20 cellular contexts compared by ENCODE assay signal in genomic region chr19:10796653-10797052, GRCh38. TPM values are rescaled to one million over a fixed set of nuclear protein-coding genes. Genes with fewer than 3 reads are reported as not detected.
DNase-seq lines count a peak whose midpoint lies in the region; ATAC-seq and TF ChIP-seq lines count a peak whose summit lies in the region.
"Had no signal": no experiment of that assay in that cellular context is flagged by ENCODE, and none has a peak within 500 bp of the region (broad histone marks: within the 10 kb centered on the region; RNA-seq: fewer than 3 reads in every experiment).

No MANE protein-coding gene starts in this region.

- ATAC-seq in activated CD8-positive, alpha-beta T cell treated with anti-CD3 and anti-CD28 coated beads for 36 hours = no peak
- no peak for ATAC-seq in activated CD8-positive, alpha-beta T cell treated with anti-CD3 and anti-CD28 coated beads, Interleukin-2, amount 10 ng/mL, durations not matched to agents 7 days and 5 days
- ATAC-seq in T-cell (replicated peaks in 1 of 4) = no peak
- ATAC-seq: PC-3 had no signal

- H3K27ac Mint-ChIP-seq in activated CD8-positive, alpha-beta T cell treated with anti-CD3 and anti-CD28 coated beads for 36 hours = peak overlapping the region; percentile 96
- no peak overlapping the region for H3K27ac Mint-ChIP-seq in activated CD8-positive, alpha-beta T cell treated with anti-CD3 and anti-CD28 coated beads, Interleukin-2, amount 10 ng/mL, durations not matched to agents 7 days and 5 days
- H3K27ac Mint-ChIP-seq in T-cell = peak overlapping the region; percentile 96 to 97
- H3K27ac Mint-ChIP-seq: neural progenitor cell had no signal

- no CpG with 5 or more reads among the region's 19 CpGs for WGBS in neuronal stem cell (ENCODE audit: extremely low coverage in 2 of 2, insufficient read length in 2 of 2, insufficient replicate concordance in 1 of 2), 2 donors

- H3K27me3 ChIP-seq in neuronal stem cell (ENCODE audit: control insufficient read depth in 3 of 3, insufficient read depth in 3 of 3, low read depth in 1 of 3, low read length in 3 of 3) = no peaks in the 10 kb centered on the region
- H3K27me3 ChIP-seq: neural progenitor cell, SJCRH30, tibial nerve had no signal

- no peak for DNase-seq in activated CD8-positive, alpha-beta T cell treated with anti-CD3 and anti-CD28 coated beads for 36 hours
- no peak for DNase-seq in activated CD8-positive, alpha-beta T cell treated with anti-CD3 and anti-CD28 coated beads, Interleukin-2, amount 10 ng/mL, durations not matched to agents 7 days and 5 days
- DNase-seq in T-cell = no peak
- DNase-seq in cerebellar cortex (ENCODE audit: low spot score) = peak; percentile 59
- DNase-seq in neuronal stem cell (ENCODE audit: low spot score) = no peak
- no peak for DNase-seq in HUDEP-2 (lab: John Stamatoyannopoulos, UW; ENCODE audit: unreplicated experiment in 76 of 76)
- DNase-seq in erythroblast (lab: John Stamatoyannopoulos, UW) = no peak
- DNase-seq in NCI-H2081 (lab: John Stamatoyannopoulos, UW) = no peak
- DNase-seq: DND-41, mesendoderm, NCI-H1436 treated with DMSO at 0.1 percent for 48 hours, NCI-H748 treated with DMSO at 0.1 percent for 48 hours, PC-3, SJCRH30 had no signal

- no peak overlapping the region for H2BK12ac ChIP-seq in neuronal stem cell (ENCODE audit: low read length)

- H3K4me2 ChIP-seq in neuronal stem cell (ENCODE audit: insufficient read depth, low read length, poor library complexity, severe bottlenecking) = no peak overlapping the region
- H3K4me2 ChIP-seq: neural progenitor cell had no signal

- H3K27ac ChIP-seq in neuronal stem cell (replicated peaks; ENCODE audit: low read length) = no peak overlapping the region
- H3K27ac ChIP-seq: C4-2B, neural progenitor cell, SJCRH30 had no signal

- H2BK120ac ChIP-seq in neuronal stem cell (ENCODE audit: low read depth, low read length) = no peak overlapping the region

- no peak overlapping the region for H2AFZ ChIP-seq in neuronal stem cell (ENCODE audit: low read length)
- H2AFZ ChIP-seq: neural progenitor cell had no signal

- no peaks in the 10 kb centered on the region for H3K9me3 ChIP-seq in neuronal stem cell (replicated peaks in 1 of 2; ENCODE audit: control insufficient read depth in 2 of 2, insufficient read depth in 1 of 2, low read depth in 1 of 2, low read length in 2 of 2)
- H3K9me3 ChIP-seq: SJCRH30, tibial nerve had no signal

- POLR2A ChIA-PET in activated CD8-positive, alpha-beta T cell treated with anti-CD3 and anti-CD28 coated beads for 36 hours (lab: Charles Lee) = interaction anchor here (0.7 to 3.3 kb wide), 7 partner anchors 14 to 141 kb away, joined by 3 to 12 read pairs (median 3); partner anchors contain the start of gene TMED1
- POLR2A ChIA-PET in activated CD8-positive, alpha-beta T cell treated with anti-CD3 and anti-CD28 coated beads, Interleukin-2, amount 10 ng/mL, durations not matched to agents 7 days and 5 days (lab: Charles Lee) = interaction anchor here (1.0 to 1.2 kb wide), 2 partner anchors 34 to 37 kb away, joined by 3 read pairs; no protein-coding TSS in a partner anchor
- POLR2A ChIA-PET in T-cell (lab: Charles Lee) = no interaction called here

- no peaks in the 10 kb centered on the region for H3K79me1 ChIP-seq in neuronal stem cell (ENCODE audit: low read depth, low read length)

- H3K27me3 Mint-ChIP-seq in activated CD8-positive, alpha-beta T cell treated with anti-CD3 and anti-CD28 coated beads for 36 hours = no peaks in the 10 kb centered on the region
- no peaks in the 10 kb centered on the region for H3K27me3 Mint-ChIP-seq in activated CD8-positive, alpha-beta T cell treated with anti-CD3 and anti-CD28 coated beads, Interleukin-2, amount 10 ng/mL, durations not matched to agents 7 days and 5 days (ENCODE audit: low read depth)
- H3K27me3 Mint-ChIP-seq in T-cell = no peaks in the 10 kb centered on the region

- H4K8ac ChIP-seq in neuronal stem cell (ENCODE audit: low read depth, low read length) = no peak overlapping the region

- no peaks in the 10 kb centered on the region for H3K9me3 Mint-ChIP-seq in activated CD8-positive, alpha-beta T cell treated with anti-CD3 and anti-CD28 coated beads for 36 hours
- H3K9me3 Mint-ChIP-seq in activated CD8-positive, alpha-beta T cell treated with anti-CD3 and anti-CD28 coated beads, Interleukin-2, amount 10 ng/mL, durations not matched to agents 7 days and 5 days (ENCODE audit: insufficient read depth) = no peaks in the 10 kb centered on the region
- H3K9me3 Mint-ChIP-seq in T-cell = no peaks in the 10 kb centered on the region
- H3K9me3 Mint-ChIP-seq: neural progenitor cell had no signal

- peaks cover 27% of the 10 kb centered on the region for H3K36me3 Mint-ChIP-seq in activated CD8-positive, alpha-beta T cell treated with anti-CD3 and anti-CD28 coated beads for 36 hours (ENCODE audit: low read depth)
- H3K36me3 Mint-ChIP-seq in activated CD8-positive, alpha-beta T cell treated with anti-CD3 and anti-CD28 coated beads, Interleukin-2, amount 10 ng/mL, durations not matched to agents 7 days and 5 days (ENCODE audit: low read depth) = peaks cover 51% of the 10 kb centered on the region
- H3K36me3 Mint-ChIP-seq in T-cell = peaks cover 32% of the 10 kb centered on the region

- H3K4me1 Mint-ChIP-seq in activated CD8-positive, alpha-beta T cell treated with anti-CD3 and anti-CD28 coated beads for 36 hours (ENCODE audit: low read depth) = peaks cover 32% of the 10 kb centered on the region
- H3K4me1 Mint-ChIP-seq in activated CD8-positive, alpha-beta T cell treated with anti-CD3 and anti-CD28 coated beads, Interleukin-2, amount 10 ng/mL, durations not matched to agents 7 days and 5 days (ENCODE audit: low read depth) = peaks cover 31% of the 10 kb centered on the region
- peaks cover 8 to 44% (median 26%) of the 10 kb centered on the region in 3 donors for H3K4me1 Mint-ChIP-seq in T-cell
- H3K4me1 Mint-ChIP-seq: neural progenitor cell had no signal

- H3K9ac ChIP-seq in neuronal stem cell (ENCODE audit: low read depth, low read length, poor library complexity) = no peak overlapping the region
- H3K9ac ChIP-seq: neural progenitor cell had no signal

- no peak overlapping the region for H2BK5ac ChIP-seq in neuronal stem cell (ENCODE audit: low read length)

- no peak overlapping the region for H3K18ac ChIP-seq in neuronal stem cell (ENCODE audit: low read length)

- no peak for TF ChIP-seq CTCF in activated CD8-positive, alpha-beta T cell treated with anti-CD3 and anti-CD28 coated beads for 36 hours (IDR thresholded peaks at IDR 0.05)

- no peak overlapping the region for H2BK15ac ChIP-seq in neuronal stem cell (ENCODE audit: low read length)

- H2AK5ac ChIP-seq in neuronal stem cell (ENCODE audit: low read depth, low read length) = no peak overlapping the region

- H3K14ac ChIP-seq in neuronal stem cell (ENCODE audit: low read length) = peak overlapping the region; percentile 8

- no peaks in the 10 kb centered on the region for H3K4me1 ChIP-seq in neuronal stem cell (ENCODE audit: control insufficient read depth in 2 of 2, insufficient read depth in 1 of 2, low read depth in 1 of 2, low read length in 2 of 2)
- H3K4me1 ChIP-seq: neural progenitor cell, SJCRH30, tibial nerve had no signal

- CTCF ChIA-PET in activated CD8-positive, alpha-beta T cell treated with anti-CD3 and anti-CD28 coated beads for 36 hours (lab: Charles Lee) = no interaction called here
- CTCF ChIA-PET in activated CD8-positive, alpha-beta T cell treated with anti-CD3 and anti-CD28 coated beads, Interleukin-2, amount 10 ng/mL, durations not matched to agents 7 days and 5 days (lab: Charles Lee) = interaction anchor here (1.4 to 2.5 kb wide), 4 partner anchors 39 to 97 kb away, joined by 3 to 12 read pairs (median 5); partner anchors contain the start of genes DNM2 and TMED1
- CTCF ChIA-PET in T-cell (lab: Charles Lee) = interaction anchor here in 1 of 2 donors (0.7 to 1.2 kb wide), 3 partner anchors 37 to 74 kb away, joined by 3 read pairs; no protein-coding TSS in a partner anchor

- no peak for TF ChIP-seq POLR2A in erythroblast (IDR thresholded peaks at IDR 0.05; ENCODE audit: low read length)

- H3K4me3 ChIP-seq in neuronal stem cell (ENCODE audit: low read length in 2 of 2) = no peak overlapping the region
- H3K4me3 ChIP-seq: neural progenitor cell, SJCRH30, tibial nerve had no signal

- no peak overlapping the region for H3K4ac ChIP-seq in neuronal stem cell (ENCODE audit: low read length)

- intact Hi-C loops in activated CD8-positive, alpha-beta T cell treated with anti-CD3 and anti-CD28 coated beads for 36 hours (cut with micrococcal nuclease) = no loop called here

- no peak overlapping the region for H4K91ac ChIP-seq in neuronal stem cell (ENCODE audit: low read depth, low read length, poor library complexity)

- peaks cover 27 to 96% of the 10 kb centered on the region in 2 donors for H3K36me3 ChIP-seq in neuronal stem cell (replicated peaks in 1 of 2; ENCODE audit: control insufficient read depth in 2 of 2, insufficient read depth in 2 of 2, low read length in 2 of 2)
- H3K36me3 ChIP-seq: neural progenitor cell had no signal

- no peak overlapping the region for H3K23ac ChIP-seq in neuronal stem cell (ENCODE audit: low read depth, low read length, poor library complexity)

- H3K4me3 Mint-ChIP-seq in activated CD8-positive, alpha-beta T cell treated with anti-CD3 and anti-CD28 coated beads for 36 hours = peak overlapping the region; percentile 64
- no peak overlapping the region for H3K4me3 Mint-ChIP-seq in activated CD8-positive, alpha-beta T cell treated with anti-CD3 and anti-CD28 coated beads, Interleukin-2, amount 10 ng/mL, durations not matched to agents 7 days and 5 days
- H3K4me3 Mint-ChIP-seq in T-cell = peak overlapping the region; percentile 72 to 80 (median 75)
- H3K4me3 Mint-ChIP-seq: neural progenitor cell had no signal

RNA-seq across cellular contexts. Expression of gene TMED1, which starts 39.4 kb away (rescaled TPM):
- total RNA-seq in activated CD8-positive, alpha-beta T cell treated with anti-CD3 and anti-CD28 coated beads for 36 hours = 10 to 100 TPM; 12.9 to 15.0 TPM
- total RNA-seq in activated CD8-positive, alpha-beta T cell treated with anti-CD3 and anti-CD28 coated beads, Interleukin-2, amount 10 ng/mL, durations not matched to agents 7 days and 5 days = 10 to 100 TPM in 1 of 2 experiments, 1 to 10 TPM in 1; 9.3 to 11.2 TPM
- 10 to 100 TPM in 2 of 5 donors, 1 to 10 TPM in 3; 6.1 to 11.4 (median 9.5) TPM for total RNA-seq in T-cell
- polyA plus RNA-seq in neuronal stem cell (2013, experiment 1 of 2) = 32.4 TPM
- 32.9 TPM for polyA plus RNA-seq in neuronal stem cell (2013, experiment 2 of 2)

RNA-seq across cellular contexts. Expression of gene C19orf38, which starts 51.6 kb away (rescaled TPM):
- total RNA-seq in activated CD8-positive, alpha-beta T cell treated with anti-CD3 and anti-CD28 coated beads for 36 hours = 1 to 10 TPM; 1.2 to 1.3 TPM
- 1 to 10 TPM; 1.1 to 2.2 TPM for total RNA-seq in activated CD8-positive, alpha-beta T cell treated with anti-CD3 and anti-CD28 coated beads, Interleukin-2, amount 10 ng/mL, durations not matched to agents 7 days and 5 days
- 1 to 10 TPM in 3 of 5 donors, under 1 TPM in 2; 0.51 to 1.8 (median 1.0) TPM for total RNA-seq in T-cell
- 0.15 TPM for polyA plus RNA-seq in neuronal stem cell (2013, experiment 1 of 2)
- polyA plus RNA-seq in neuronal stem cell (2013, experiment 2 of 2) = 0.14 TPM
- total RNA-seq: A673, H1, pulmonary artery endothelial cell, SJCRH30 had no signal

Comparison
In these comparisons a context has a peak if more than half of its experiments do, and no peak if none do; other contexts are left out.
1. POLR2A ChIA-PET loops: an anchor here in activated CD8-positive, alpha-beta T cell treated with anti-CD3 and anti-CD28 coated beads for 36 hours (0.7 to 3.3 kb wide) and activated CD8-positive, alpha-beta T cell treated with anti-CD3 and anti-CD28 coated beads, Interleukin-2, amount 10 ng/mL, durations not matched to agents 7 days and 5 days (1.0 to 1.2 kb wide); none called in T-cell.